ENCODE assay signal across 8 cellular contexts in genomic region chr11:120511116-120511803, GRCh38. TPM values are rescaled to one million over a fixed set of nuclear protein-coding genes. Genes with fewer than 3 reads are reported as not detected.
A peak's percentile ranks its signal among the peaks of the same experiment; 100 is the strongest.
DNase-seq lines count a peak whose midpoint lies in the region; ATAC-seq and TF ChIP-seq lines count a peak whose summit lies in the region.

GRIK4 (plus strand) TSS chr11:120511748; CDS start chr11:120660319, 148,571 bp downstream.

- intact Hi-C loops in dorsolateral prefrontal cortex (cut with DNase I) (loop anchor here (1.0 to 5.0 kb wide), 15 partner anchors 36 to 684 kb away; partner anchors contain the start of gene ARHGEF12 (in 1 of the 2)), lower lobe of right lung (cut with DNase I) (loop anchor here (10.0 kb wide), 1 partner anchor 184 kb away; no protein-coding TSS in a partner anchor)

- peak within 1 kb of the TSS; percentile 31 to 77 (median 60) for H3K4me3 ChIP-seq in dorsolateral prefrontal cortex
- H3K4me3 ChIP-seq in lower lobe of right lung, result peak within 1 kb of the TSS; percentile 50

- no peaks in the 10 kb centered on the region for H3K4me1 ChIP-seq in lower lobe of right lung

- peaks cover 0 to 13% (median 0%) of the 10 kb centered on the region in 45 donors for H3K27me3 ChIP-seq in dorsolateral prefrontal cortex
- peaks cover 53% of the 10 kb centered on the region for H3K27me3 ChIP-seq in lower lobe of right lung (ENCODE audit: low read depth)

- H3K27ac ChIP-seq in dorsolateral prefrontal cortex (peak within 1 kb of the TSS in 42 of 59 donors; percentile 0 to 84 (median 70)), lower lobe of right lung (no peak within 1 kb of the TSS)

- no peaks in the 10 kb centered on the region for H3K9me3 ChIP-seq in lower lobe of right lung

- ATAC-seq in GM19043 (IDR thresholded peaks at IDR 0.05; ENCODE audit: low read depth, unreplicated experiment), result peak; percentile 81
- peak; percentile 89 for ATAC-seq in HG03354 (IDR thresholded peaks at IDR 0.05; ENCODE audit: poor library complexity, severe bottlenecking, unreplicated experiment)
- peak; percentile 85 to 88 for ATAC-seq in lower lobe of right lung

- TF ChIP-seq CTCF in dorsolateral prefrontal cortex (IDR thresholded peaks at IDR 0.05 in 54 of 56, conservative IDR thresholded peaks at IDR 0.05 in 2 of 56; ENCODE audit: low read depth in 1 of 56, partially characterized antibody in 56 of 56), result peak; percentile 77 to 99 (median 96)
- peak; percentile 97 for TF ChIP-seq CTCF in lower lobe of right lung (IDR thresholded peaks at IDR 0.05)

- DNase-seq in Ammon's horn (ENCODE audit: low spot score) (peak; percentile 82), NCI-H526 (lab: John Stamatoyannopoulos, UW) (peak; percentile 89 to 99), dorsolateral prefrontal cortex (peak; percentile 75 to 92 (median 89)), lower lobe of right lung (peak; percentile 85)
- peak; percentile 64 to 66 for DNase-seq in activated CD4-positive, alpha-beta T cell treated with anti-CD3 and anti-CD28 coated beads, Interleukin-2, amount 50 U/mL, for 4 hours
- peak; percentile 41 to 70 (median 44) for DNase-seq in stimulated activated CD4-positive, alpha-beta T cell treated with anti-CD3 and anti-CD28 coated beads, TNF-alpha, amount 100 ng/mL, for 4 hours (ENCODE audit: low read depth in 3 of 3)

- H3K36me3 ChIP-seq in lower lobe of right lung, result no peaks in the 10 kb centered on the region

RNA-seq across cellular contexts. Expression of gene GRIK4, which starts in this region (rescaled TPM):
- total RNA-seq in dorsolateral prefrontal cortex (10 to 100 TPM in 116 of 120 experiments, 1 to 10 TPM in 4; 7.8 to 24.1 (median 14.8) TPM), lower lobe of right lung (2.2 TPM)

Comparison
In these comparisons a context has a peak if more than half of its experiments do, and no peak if none do; other contexts are left out.
1. DNase-seq: peak in every context shown above with its lines; median percentile 94 in NCI-H526; 89 in dorsolateral prefrontal cortex; 85 in lower lobe of right lung; 82 in Ammon's horn; 65 in activated CD4-positive, alpha-beta T cell treated with anti-CD3 and anti-CD28 coated beads, Interleukin-2, amount 50 U/mL, for 4 hours; 44 in stimulated activated CD4-positive, alpha-beta T cell treated with anti-CD3 and anti-CD28 coated beads, TNF-alpha, amount 100 ng/mL, for 4 hours.